Comparison of ENCODE assay signal across 7 cellular contexts in genomic region chr14:99684356-99684952, GRCh38. TPM values are rescaled to one million over a fixed set of nuclear protein-coding genes. Genes with fewer than 3 reads are reported as not detected.
DNase-seq lines count a peak whose midpoint lies in the region; ATAC-seq, FAIRE-seq and TF ChIP-seq lines count a peak whose summit lies in the region.

No MANE protein-coding gene starts in this region.

- peaks cover 33% of the 10 kb centered on the region for H3K27me3 Mint-ChIP-seq in activated T-helper 2 cell treated with anti-CD3 and anti-CD28 coated beads, Interferon-gamma antibody, Interleukin-2, Interleukin-4, amounts not matched to agents 10 μg/mL and 5 μg/mL and 100 μg/mL, durations not matched to agents 14 hours and 24 hours and 36 hours (ENCODE audit: low read depth)

- ATAC-seq in GM18520 (IDR thresholded peaks at IDR 0.05; ENCODE audit: unreplicated experiment), result peak; percentile 25

- H3K27ac Mint-ChIP-seq in activated T-helper 2 cell treated with anti-CD3 and anti-CD28 coated beads, Interferon-gamma antibody, Interleukin-2, Interleukin-4, amounts not matched to agents 10 μg/mL and 5 μg/mL and 100 μg/mL, durations not matched to agents 14 hours and 24 hours and 36 hours, result no peak overlapping the region

- H3K4me1 ChIP-seq in HEK293 (ENCODE audit: control insufficient read depth, insufficient read depth, low read length), result no peaks in the 10 kb centered on the region
- no peaks in the 10 kb centered on the region for H3K4me1 ChIP-seq in SJCRH30
- peaks cover 3 to 10% of the 10 kb centered on the region in 2 donors for H3K4me1 ChIP-seq in kidney (ENCODE audit: control insufficient read depth in 1 of 2, insufficient read depth in 1 of 2, low read depth in 1 of 2, low read length in 2 of 2)
- H3K4me1 ChIP-seq in tibial artery, result peaks cover 0 to 18% (median 12%) of the 10 kb centered on the region in 4 donors

- FAIRE-seq in kidney (lab: Jason Lieb, UNC), result no peak

- H3K27ac ChIP-seq in HEK293 (ENCODE audit: extremely low read depth, low read depth, low read length) (no peak overlapping the region), SJCRH30 (peak overlapping the region; percentile 61), kidney (ENCODE audit: low read depth in 2 of 2, low read length in 2 of 2) (no peak overlapping the region), tibial artery (peak overlapping the region; percentile 63 to 73)

- no peaks in the 10 kb centered on the region for H3K36me3 Mint-ChIP-seq in activated T-helper 2 cell treated with anti-CD3 and anti-CD28 coated beads, Interferon-gamma antibody, Interleukin-2, Interleukin-4, amounts not matched to agents 10 μg/mL and 5 μg/mL and 100 μg/mL, durations not matched to agents 14 hours and 24 hours and 36 hours (ENCODE audit: low read depth)

- intact Hi-C loops in kidney (cut with DNase I), result no loop called here
- intact Hi-C loops in tibial artery (cut with DNase I; ENCODE audit: low total_unique reads), result loop anchor here (5.0 to 10.0 kb wide), 4 partner anchors 100 to 868 kb away; no protein-coding TSS in a partner anchor
- intact Hi-C loops in activated T-helper 2 cell treated with anti-CD3 and anti-CD28 coated beads, Interferon-gamma antibody, Interleukin-2, Interleukin-4, amounts not matched to agents 10 μg/mL and 5 μg/mL and 100 μg/mL, durations not matched to agents 14 hours and 24 hours and 36 hours (cut with micrococcal nuclease), result loop anchor here (5.0 kb wide), 2 partner anchors 77 to 202 kb away; partner anchors contain the start of genes CCNK and SETD3

- TF ChIP-seq CTCF in HEK293 (tag by site-specific recombination; IDR thresholded peaks at IDR 0.05) (no peak), kidney (IDR thresholded peaks at IDR 0.05; ENCODE audit: borderline replicate concordance, extremely low read depth, insufficient read depth) (no peak), tibial artery (IDR thresholded peaks at IDR 0.05) (no peak)

- H3K4me3 ChIP-seq in HEK293 (ENCODE audit: low read depth, low read length) (peak overlapping the region; percentile 61), SJCRH30 (peak overlapping the region; percentile 66), kidney (ENCODE audit: low read length in 2 of 2) (peak overlapping the region; percentile 35 to 59), tibial artery (peak overlapping the region; percentile 84 to 91)

- no peak overlapping the region for H3K4me3 Mint-ChIP-seq in activated T-helper 2 cell treated with anti-CD3 and anti-CD28 coated beads, Interferon-gamma antibody, Interleukin-2, Interleukin-4, amounts not matched to agents 10 μg/mL and 5 μg/mL and 100 μg/mL, durations not matched to agents 14 hours and 24 hours and 36 hours (ENCODE audit: low read depth)

- no peaks in the 10 kb centered on the region for H3K27me3 ChIP-seq in SJCRH30
- H3K27me3 ChIP-seq in tibial artery, result peaks cover 0 to 10% of the 10 kb centered on the region in 2 donors

- H3K36me3 ChIP-seq in HEK293 (ENCODE audit: control insufficient read depth in 2 of 2, insufficient read depth in 1 of 2, low read length in 2 of 2) (no peaks in the 10 kb centered on the region), SJCRH30 (no peaks in the 10 kb centered on the region), kidney (ENCODE audit: control insufficient read depth in 1 of 2, insufficient read depth in 2 of 2, low read length in 2 of 2) (no peaks in the 10 kb centered on the region), tibial artery (no peaks in the 10 kb centered on the region)

- no peaks in the 10 kb centered on the region for H3K9me3 ChIP-seq in HEK293 (ENCODE audit: control insufficient read depth, insufficient read depth, low read depth, low read length)
- no peaks in the 10 kb centered on the region for H3K9me3 ChIP-seq in SJCRH30 (replicated peaks)
- no peaks in the 10 kb centered on the region for H3K9me3 ChIP-seq in kidney (ENCODE audit: control insufficient read depth in 1 of 2, low read length in 2 of 2)
- H3K9me3 ChIP-seq in tibial artery, result no peaks in the 10 kb centered on the region

- DNase-seq in SJCRH30, result peak; percentile 53 to 56
- DNase-seq in kidney, result no peak
- DNase-seq in tibial artery, result no peak
- DNase-seq in activated T-helper 2 cell treated with anti-CD3 and anti-CD28 coated beads, Interferon-gamma antibody, Interleukin-2, Interleukin-4, amounts not matched to agents 10 μg/mL and 5 μg/mL and 100 μg/mL, durations not matched to agents 14 hours and 24 hours and 36 hours (ENCODE audit: low spot score), result no peak
- no peak for DNase-seq in stimulated activated CD4-positive, alpha-beta T cell treated with anti-CD3 and anti-CD28 coated beads, Interleukin-4, amount 100 ng/mL, for 4 hours

- H3K4me1 Mint-ChIP-seq in activated T-helper 2 cell treated with anti-CD3 and anti-CD28 coated beads, Interferon-gamma antibody, Interleukin-2, Interleukin-4, amounts not matched to agents 10 μg/mL and 5 μg/mL and 100 μg/mL, durations not matched to agents 14 hours and 24 hours and 36 hours (ENCODE audit: low read depth), result peaks cover 5% of the 10 kb centered on the region

- POLR2A ChIA-PET in HEK293 (lab: Yijun Ruan, JAX), result interaction anchor here (0.8 to 1.2 kb wide), 6 partner anchors 17 to 287 kb away, joined by 3 to 5 read pairs (median 4); no protein-coding TSS in a partner anchor

- no peaks in the 10 kb centered on the region for H3K9me3 Mint-ChIP-seq in activated T-helper 2 cell treated with anti-CD3 and anti-CD28 coated beads, Interferon-gamma antibody, Interleukin-2, Interleukin-4, amounts not matched to agents 10 μg/mL and 5 μg/mL and 100 μg/mL, durations not matched to agents 14 hours and 24 hours and 36 hours

- CTCF ChIA-PET in HEK293 (lab: Yijun Ruan, JAX), result interaction anchor here (0.5 to 2.4 kb wide), 8 partner anchors 12 to 214 kb away, joined by 3 to 12 read pairs (median 4); no protein-coding TSS in a partner anchor

- peak overlapping the region in 1 of 2 donors; percentile 58 for H3K9ac ChIP-seq in kidney (ENCODE audit: low read length in 2 of 2)

TF ChIP-seq in HEK293, 187 proteins besides CTCF, POLR2A, EP300 and RAD21 (continues in another document):
- TF ChIP-seq PRDM4 (tag by site-specific recombination; IDR thresholded peaks at IDR 0.05) (no peak), ZNF561 (tag by site-specific recombination; IDR thresholded peaks at IDR 0.05; ENCODE audit: borderline replicate concordance) (no peak), PATZ1 (tag by site-specific recombination; IDR thresholded peaks at IDR 0.05) (0 out of 2 replicates have a peak, but pooled peaks have one; percentile 35), ZNF19 (tag by site-specific recombination; IDR thresholded peaks at IDR 0.05; ENCODE audit: low read depth) (no peak), ZNF707 (tag by site-specific recombination; IDR thresholded peaks at IDR 0.05) (no peak), ZNF580 (tag by site-specific recombination; IDR thresholded peaks at IDR 0.05) (no peak), ZFP69B (tag by site-specific recombination; IDR thresholded peaks at IDR 0.05) (peak; percentile 84), ZNF239 (tag by site-specific recombination; IDR thresholded peaks at IDR 0.05) (no peak)

RNA-seq across cellular contexts. Expression of gene CYP46A1, which starts 0.4 kb away (rescaled TPM):
- total RNA-seq in SJCRH30 (2014; rRNA removed; shearing (Covaris generic)), result 0.08 and 0.10 TPM in 2 replicates
- 0.82 TPM for total RNA-seq in kidney
- polyA plus RNA-seq in kidney (ENCODE audit: insufficient read depth, low read depth, low replicate concordance), result 2.5 TPM
- not detected in 2 replicates for total RNA-seq in activated T-helper 2 cell treated with anti-CD3 and anti-CD28 coated beads, Interferon-gamma antibody, Interleukin-2, Interleukin-4, amounts not matched to agents 10 μg/mL and 5 μg/mL and 100 μg/mL, durations not matched to agents 14 hours and 24 hours and 36 hours

RNA-seq across cellular contexts. Expression of gene HHIPL1, which starts 39.5 kb away (rescaled TPM):
- not detected in 2 replicates for total RNA-seq in SJCRH30 (2014; rRNA removed; shearing (Covaris generic))
- 0.88 TPM for total RNA-seq in kidney
- polyA plus RNA-seq in kidney (ENCODE audit: insufficient read depth, low read depth, low replicate concordance), result 0.32 TPM
- total RNA-seq in activated T-helper 2 cell treated with anti-CD3 and anti-CD28 coated beads, Interferon-gamma antibody, Interleukin-2, Interleukin-4, amounts not matched to agents 10 μg/mL and 5 μg/mL and 100 μg/mL, durations not matched to agents 14 hours and 24 hours and 36 hours, result not detected in 2 replicates

Comparison
In these comparisons a context has a peak if more than half of its experiments do, and no peak if none do; other contexts are left out.
1. H3K27ac ChIP-seq: peak in SJCRH30 (single experiment) and tibial artery (2 of 2); none in HEK293 (single experiment) and kidney (0 of 2).
2. DNase-seq: peak in SJCRH30 (2 of 2); none in kidney (single experiment), tibial artery (0 of 2), activated T-helper 2 cell treated with anti-CD3 and anti-CD28 coated beads, Interferon-gamma antibody, Interleukin-2, Interleukin-4, amounts not matched to agents 10 μg/mL and 5 μg/mL and 100 μg/mL, durations not matched to agents 14 hours and 24 hours and 36 hours (single experiment) and stimulated activated CD4-positive, alpha-beta T cell treated with anti-CD3 and anti-CD28 coated beads, Interleukin-4, amount 100 ng/mL, for 4 hours (0 of 2).
3. Peak in every context shown above with its lines, with median percentiles within 50 percentile points of each other: H3K4me3 ChIP-seq.